ENCODE assay signal across 8 cellular contexts in genomic region chr13:33723772-33724435, GRCh38.
DNase-seq lines count a peak whose midpoint lies in the region; ATAC-seq, FAIRE-seq and TF ChIP-seq lines count a peak whose summit lies in the region.

No MANE protein-coding gene starts in this region.

- H3K4me3 ChIP-seq in parathyroid adenoma (ENCODE audit: low read depth, low read length), result no peak overlapping the region

- no peaks in the 10 kb centered on the region for H3K4me1 ChIP-seq in parathyroid adenoma

- DNase-seq in NCI-H1048 (lab: John Stamatoyannopoulos, UW) (peak; percentile 47), glomerular visceral epithelial cell (ENCODE audit: extremely low spot score) (peak; percentile 83), urothelium cell line (ENCODE audit: low spot score) (peak; percentile 55)
- DNase-seq in activated naive CD4-positive, alpha-beta T cell treated with anti-CD3 and anti-CD28 coated beads, Interleukin-2, amount 50 U/mL, for 16 hours, result peak; percentile 52

- no peak overlapping the region for H3K9ac ChIP-seq in parathyroid adenoma

- no peaks in the 10 kb centered on the region for H3K27me3 ChIP-seq in parathyroid adenoma (ENCODE audit: control insufficient read depth, insufficient read depth, low read length)

- peak overlapping the region; percentile 39 for H2AFZ ChIP-seq in parathyroid adenoma

- ATAC-seq in HG02571 (IDR thresholded peaks at IDR 0.05; ENCODE audit: unreplicated experiment) (peak; percentile 62), SK-N-SH treated with all-trans-retinoic acid at 6 μM for 48 hours (peak; percentile 98)

- H3K9me3 ChIP-seq in parathyroid adenoma (ENCODE audit: control insufficient read depth, low read length), result no peaks in the 10 kb centered on the region

- no peak overlapping the region for H3K4me2 ChIP-seq in parathyroid adenoma (ENCODE audit: low read length)

- H3K27ac ChIP-seq in parathyroid adenoma, result no peak overlapping the region

- TF ChIP-seq CTCF in GM12872 (IDR thresholded peaks at IDR 0.05; ENCODE audit: insufficient read depth, low read depth, low read length) (peak; percentile 68), parathyroid adenoma (IDR thresholded peaks at IDR 0.05) (peak; percentile 46)

- FAIRE-seq in urothelium cell line (lab: Jason Lieb, UNC), result no peak

- H3K36me3 ChIP-seq in parathyroid adenoma (ENCODE audit: control insufficient read depth, insufficient read depth, low read length), result no peaks in the 10 kb centered on the region

- H3K79me2 ChIP-seq in parathyroid adenoma, result no peaks in the 10 kb centered on the region

TF ChIP-seq in SK-N-SH treated with all-trans-retinoic acid at 6 μM for 48 hours, 23 proteins besides CTCF, POLR2A, EP300 and RAD21:
- TF ChIP-seq ZC3H10 (CRISPR knock-in tag; IDR thresholded peaks at IDR 0.05) (no peak), BACH2 (CRISPR knock-in tag; IDR thresholded peaks at IDR 0.05; ENCODE audit: borderline replicate concordance) (no peak), ISL1 (CRISPR knock-in tag; IDR thresholded peaks at IDR 0.05) (no peak), SNAI2 (CRISPR knock-in tag; IDR thresholded peaks at IDR 0.05) (no peak)
